ENCODE assay signal across 20 cellular contexts in the genomic region with DNA sequence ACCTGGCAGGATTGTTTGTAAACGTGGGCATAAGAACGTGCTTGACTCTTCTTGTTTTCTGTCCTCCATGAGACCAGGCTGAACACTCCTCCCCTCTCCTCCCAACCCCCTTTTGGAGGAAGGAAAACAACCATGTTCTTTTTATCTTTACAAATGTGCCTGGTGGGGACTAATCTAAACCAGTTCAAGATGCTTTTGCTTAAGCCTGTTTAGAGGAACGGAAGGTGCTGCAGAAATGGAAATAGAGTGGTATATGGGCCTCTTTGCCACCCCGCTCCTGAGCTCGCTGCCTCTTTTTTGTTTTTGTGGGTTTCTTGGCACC.
DNase-seq lines count a peak whose midpoint lies in the region; ATAC-seq and TF ChIP-seq lines count a peak whose summit lies in the region.
"Had no signal": no experiment of that assay in that cellular context is flagged by ENCODE, and none has a peak within 500 bp of the region (broad histone marks: within the 10 kb centered on the region; RNA-seq: fewer than 3 reads in every experiment).

No MANE protein-coding gene starts in this region.

- H3K4me3 ChIP-seq in HUES48 (ENCODE audit: low read depth, low read length) (no peak overlapping the region), thymus (ENCODE audit: low read length) (no peak overlapping the region)
- H3K4me3 ChIP-seq: PC-9, SJCRH30 had no signal

- H3K4me1 Mint-ChIP-seq in activated T-helper 1 cell treated with anti-CD3 and anti-CD28 coated beads, Interleukin-12 subunit alpha, Interleukin-12 subunit beta, Interleukin-2, Interleukin-4 antibody, amounts not matched to agents 30 ng/mL and 10 ng/mL and 1 ng/mL, durations not matched to agents 14 hours and 24 hours and 36 hours (ENCODE audit: low read depth): peaks cover 20% of the 10 kb centered on the region
- H3K4me1 Mint-ChIP-seq in mesothelial cell of epicardium: peaks cover 71% of the 10 kb centered on the region
- H3K4me1 Mint-ChIP-seq: activated naive CD8-positive, alpha-beta T cell treated with anti-CD3 and anti-CD28 coated beads, Interleukin-2, amount 10 ng/mL, durations not matched to agents 7 days and 5 days; activated T-helper 17 cell treated with anti-CD3 and anti-CD28 coated beads, Interleukin-2, amount 50 U/mL, for 72 hours had no signal

- intact Hi-C loops in activated T-helper 1 cell treated with anti-CD3 and anti-CD28 coated beads, Interleukin-12 subunit alpha, Interleukin-12 subunit beta, Interleukin-2, Interleukin-4 antibody, amounts not matched to agents 30 ng/mL and 10 ng/mL and 1 ng/mL, durations not matched to agents 14 hours and 24 hours and 36 hours (cut with micrococcal nuclease): no loop called here

- H3K27ac ChIP-seq in HUES48 (ENCODE audit: low read depth, low read length) (peak overlapping the region; percentile 44), thymus (ENCODE audit: low read depth) (peak overlapping the region; percentile 46)
- H3K27ac ChIP-seq: foreskin keratinocyte, PC-9, SJCRH30 had no signal

- 12% methylated on average over 5 of the region's 5 CpGs for WGBS in thymus

- ATAC-seq in HG03439 (IDR thresholded peaks at IDR 0.05; ENCODE audit: unreplicated experiment): no peak
- ATAC-seq: activated T-helper 17 cell treated with anti-CD3 and anti-CD28 coated beads, Interleukin-2, amount 50 U/mL, for 72 hours; foreskin keratinocyte; naive thymus-derived CD8-positive, alpha-beta T cell had no signal

- H3K27me3 ChIP-seq in HUES48 (ENCODE audit: control insufficient read depth, insufficient read depth, low read length) (no peaks in the 10 kb centered on the region), thymus (ENCODE audit: control insufficient read depth, insufficient read depth) (no peaks in the 10 kb centered on the region)
- H3K27me3 ChIP-seq: foreskin keratinocyte, SJCRH30 had no signal

- DNase-seq in activated T-helper 1 cell treated with anti-CD3 and anti-CD28 coated beads, Interleukin-12 subunit alpha, Interleukin-12 subunit beta, Interleukin-2, Interleukin-4 antibody, amounts not matched to agents 30 ng/mL and 10 ng/mL and 1 ng/mL, durations not matched to agents 14 hours and 24 hours and 36 hours (ENCODE audit: low spot score): no peak
- DNase-seq in mesothelial cell of epicardium (ENCODE audit: low spot score in 2 of 2, unreplicated experiment in 2 of 2) (no peak), activated T-cell treated with anti-CD3 and anti-CD28 coated beads for 4 hours (no peak)
- DNase-seq in activated CD4-positive, CD25-positive, alpha-beta regulatory T cell treated with anti-CD3 and anti-CD28 coated beads, Interleukin-2, amount 50 U/mL, for 72 hours: no peak
- DNase-seq: activated CD4-positive, alpha-beta T cell treated with anti-CD3 and anti-CD28 coated beads for 1 hour; activated naive CD8-positive, alpha-beta T cell treated with anti-CD3 and anti-CD28 coated beads, Interleukin-2, amount 10 ng/mL, durations not matched to agents 7 days and 5 days; cortex of kidney; foreskin keratinocyte; H7; kidney; MM.1S; naive thymus-derived CD8-positive, alpha-beta T cell; NCI-H1436 treated with DMSO at 0.1 percent for 48 hours; PC-9; stimulated activated CD4-positive, alpha-beta T cell treated with anti-CD3 and anti-CD28 coated beads, Interleukin-12 subunit alpha, Interleukin-12 subunit beta, amount 100 ng/mL, for 4 hours had no signal

- no peaks in the 10 kb centered on the region for H3K27me3 Mint-ChIP-seq in activated T-helper 1 cell treated with anti-CD3 and anti-CD28 coated beads, Interleukin-12 subunit alpha, Interleukin-12 subunit beta, Interleukin-2, Interleukin-4 antibody, amounts not matched to agents 30 ng/mL and 10 ng/mL and 1 ng/mL, durations not matched to agents 14 hours and 24 hours and 36 hours (ENCODE audit: insufficient read depth)
- H3K27me3 Mint-ChIP-seq in mesothelial cell of epicardium (ENCODE audit: low read depth): no peaks in the 10 kb centered on the region
- H3K27me3 Mint-ChIP-seq: activated naive CD8-positive, alpha-beta T cell treated with anti-CD3 and anti-CD28 coated beads, Interleukin-2, amount 10 ng/mL, durations not matched to agents 7 days and 5 days; activated T-helper 17 cell treated with anti-CD3 and anti-CD28 coated beads, Interleukin-2, amount 50 U/mL, for 72 hours; naive thymus-derived CD8-positive, alpha-beta T cell had no signal

- H3K9me3 ChIP-seq in HUES48 (ENCODE audit: control insufficient read depth, insufficient read depth, low read length): no peaks in the 10 kb centered on the region
- no peaks in the 10 kb centered on the region for H3K9me3 ChIP-seq in thymus (ENCODE audit: control insufficient read depth)
- H3K9me3 ChIP-seq: SJCRH30 had no signal

- peak overlapping the region; percentile 37 for H3K27ac Mint-ChIP-seq in activated T-helper 1 cell treated with anti-CD3 and anti-CD28 coated beads, Interleukin-12 subunit alpha, Interleukin-12 subunit beta, Interleukin-2, Interleukin-4 antibody, amounts not matched to agents 30 ng/mL and 10 ng/mL and 1 ng/mL, durations not matched to agents 14 hours and 24 hours and 36 hours
- H3K27ac Mint-ChIP-seq in mesothelial cell of epicardium: peak overlapping the region; percentile 97
- H3K27ac Mint-ChIP-seq: activated naive CD8-positive, alpha-beta T cell treated with anti-CD3 and anti-CD28 coated beads, Interleukin-2, amount 10 ng/mL, durations not matched to agents 7 days and 5 days; activated T-helper 17 cell treated with anti-CD3 and anti-CD28 coated beads, Interleukin-2, amount 50 U/mL, for 72 hours had no signal

- TF ChIP-seq CTCF in mesothelial cell of epicardium (IDR thresholded peaks at IDR 0.05; ENCODE audit: unreplicated experiment): no peak

- H3K9ac ChIP-seq in HUES48 (ENCODE audit: low read depth, low read length): no peak overlapping the region

- no peak overlapping the region for H3K4me3 Mint-ChIP-seq in activated T-helper 1 cell treated with anti-CD3 and anti-CD28 coated beads, Interleukin-12 subunit alpha, Interleukin-12 subunit beta, Interleukin-2, Interleukin-4 antibody, amounts not matched to agents 30 ng/mL and 10 ng/mL and 1 ng/mL, durations not matched to agents 14 hours and 24 hours and 36 hours
- H3K4me3 Mint-ChIP-seq in mesothelial cell of epicardium: peak overlapping the region; percentile 13
- H3K4me3 Mint-ChIP-seq: activated naive CD8-positive, alpha-beta T cell treated with anti-CD3 and anti-CD28 coated beads, Interleukin-2, amount 10 ng/mL, durations not matched to agents 7 days and 5 days; activated T-helper 17 cell treated with anti-CD3 and anti-CD28 coated beads, Interleukin-2, amount 50 U/mL, for 72 hours; naive thymus-derived CD8-positive, alpha-beta T cell had no signal

- no peaks in the 10 kb centered on the region for H3K36me3 Mint-ChIP-seq in activated T-helper 1 cell treated with anti-CD3 and anti-CD28 coated beads, Interleukin-12 subunit alpha, Interleukin-12 subunit beta, Interleukin-2, Interleukin-4 antibody, amounts not matched to agents 30 ng/mL and 10 ng/mL and 1 ng/mL, durations not matched to agents 14 hours and 24 hours and 36 hours (ENCODE audit: low read depth)
- H3K36me3 Mint-ChIP-seq in mesothelial cell of epicardium: no peaks in the 10 kb centered on the region

- H3K36me3 ChIP-seq in HUES48 (ENCODE audit: control insufficient read depth, insufficient read depth, low read length): no peaks in the 10 kb centered on the region
- no peaks in the 10 kb centered on the region for H3K36me3 ChIP-seq in thymus (ENCODE audit: control insufficient read depth, insufficient read depth)
- H3K36me3 ChIP-seq: SJCRH30 had no signal

- no peaks in the 10 kb centered on the region for H3K9me3 Mint-ChIP-seq in activated T-helper 1 cell treated with anti-CD3 and anti-CD28 coated beads, Interleukin-12 subunit alpha, Interleukin-12 subunit beta, Interleukin-2, Interleukin-4 antibody, amounts not matched to agents 30 ng/mL and 10 ng/mL and 1 ng/mL, durations not matched to agents 14 hours and 24 hours and 36 hours
- no peaks in the 10 kb centered on the region for H3K9me3 Mint-ChIP-seq in mesothelial cell of epicardium
- H3K9me3 Mint-ChIP-seq: activated naive CD8-positive, alpha-beta T cell treated with anti-CD3 and anti-CD28 coated beads, Interleukin-2, amount 10 ng/mL, durations not matched to agents 7 days and 5 days; activated T-helper 17 cell treated with anti-CD3 and anti-CD28 coated beads, Interleukin-2, amount 50 U/mL, for 72 hours had no signal

- H3K4me1 ChIP-seq in HUES48 (ENCODE audit: control insufficient read depth, insufficient read depth, low read length): peaks cover 18% of the 10 kb centered on the region
- peaks cover 7% of the 10 kb centered on the region for H3K4me1 ChIP-seq in thymus (ENCODE audit: control insufficient read depth, insufficient read depth, low read length)
- H3K4me1 ChIP-seq: foreskin keratinocyte had no signal
